ENCODE assay signal across 1 cellular context in the genomic region with DNA sequence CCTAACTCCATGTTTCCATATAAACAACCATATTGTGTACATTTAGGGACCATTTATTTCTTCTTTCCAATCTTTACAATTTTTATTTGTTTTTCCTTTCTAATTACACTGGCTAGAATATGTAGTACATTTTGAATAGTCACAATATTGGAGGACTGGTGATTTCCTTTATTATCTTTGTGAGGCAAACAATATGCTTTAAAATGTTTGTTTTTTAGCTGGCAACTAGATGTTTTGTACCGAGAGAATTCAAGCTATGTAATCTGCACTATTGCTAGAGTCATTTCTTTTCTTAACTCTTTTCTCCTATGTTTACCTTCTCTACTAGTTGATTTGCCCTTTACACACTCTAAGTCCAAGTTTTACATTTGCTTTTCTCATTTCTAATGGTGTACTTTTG.
TF ChIP-seq lines count a peak whose summit lies in the region.

No MANE protein-coding gene starts in this region.

TF ChIP-seq in SK-N-SH treated with all-trans-retinoic acid at 6 μM for 48 hours, 23 proteins besides CTCF, POLR2A, EP300 and RAD21 (continued from another document):
- TF ChIP-seq ZNF565 (CRISPR knock-in tag; conservative IDR thresholded peaks at IDR 0.05; ENCODE audit: low read depth) (no peak), OSR1 (CRISPR knock-in tag; IDR thresholded peaks at IDR 0.05) (no peak), CSDC2 (CRISPR knock-in tag; IDR thresholded peaks at IDR 0.05) (no peak), TOX (CRISPR knock-in tag; IDR thresholded peaks at IDR 0.05; ENCODE audit: borderline replicate concordance) (no peak), ZNF70 (CRISPR knock-in tag; IDR thresholded peaks at IDR 0.05) (no peak)
